In the genomic region with DNA sequence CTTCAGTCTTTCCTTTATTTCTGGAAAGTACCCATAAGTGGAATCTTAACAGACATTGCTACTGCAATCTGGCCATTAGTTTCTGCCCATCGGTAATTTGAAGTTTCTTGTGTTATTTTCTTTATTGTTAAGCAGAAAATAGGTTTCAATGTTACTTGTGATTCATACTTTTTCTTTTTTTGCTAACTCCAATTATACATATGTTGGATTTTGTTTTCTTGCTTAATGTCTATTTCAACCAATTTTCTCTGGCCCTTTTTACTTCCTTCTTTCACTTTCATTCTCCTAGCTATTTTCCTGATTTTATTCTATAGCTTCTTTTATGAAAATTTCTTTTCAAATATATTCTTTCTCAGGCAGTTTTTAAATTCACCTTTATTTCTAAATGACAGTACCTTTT, we compare ENCODE assay signal across 30 cellular contexts.
"Had no signal": no experiment of that assay in that cellular context is flagged by ENCODE, and none has a peak within 500 bp of the region (broad histone marks: within the 10 kb centered on the region; RNA-seq: fewer than 3 reads in every experiment).

No MANE protein-coding gene starts in this region.

- H3K9me2 ChIP-seq: SK-N-SH had no signal

- H3K27ac Mint-ChIP-seq: activated CD4-positive, alpha-beta T cell treated with anti-CD3 and anti-CD28 coated beads, Interleukin-2, amount 10 ng/mL, durations not matched to agents 24 days and 14 days; activated CD8-positive, alpha-beta T cell treated with anti-CD3 and anti-CD28 coated beads for 36 hours; activated naive CD4-positive, alpha-beta T cell treated with anti-CD3 and anti-CD28 coated beads, Interleukin-2, amount 50 U/mL, for 24 hours; activated naive CD8-positive, alpha-beta T cell treated with anti-CD3 and anti-CD28 coated beads, Interleukin-2, amount 10 ng/mL, durations not matched to agents 7 days and 5 days; activated T-cell treated with anti-CD3 and anti-CD28 coated beads, Interleukin-2, amount 50 U/mL, for 72 hours; activated T-helper 17 cell treated with anti-CD3 and anti-CD28 coated beads, Interleukin-2, amount 50 U/mL, for 72 hours; T-helper 1 cell treated with Interleukin-12 subunit alpha and Interleukin-12 subunit beta and Interleukin-4 antibody, amounts not matched to agents 30 μg/mL and 1 μg/mL, for 36 hours; T-helper 2 cell treated with Interferon-gamma antibody and Interleukin-4, amounts not matched to agents 5 μg/mL and 100 μg/mL, for 36 hours had no signal

- H3K4me3 Mint-ChIP-seq: activated CD4-positive, alpha-beta T cell treated with anti-CD3 and anti-CD28 coated beads, Interleukin-2, amount 10 ng/mL, durations not matched to agents 24 days and 14 days; activated CD8-positive, alpha-beta T cell treated with anti-CD3 and anti-CD28 coated beads for 36 hours; activated naive CD4-positive, alpha-beta T cell treated with anti-CD3 and anti-CD28 coated beads, Interleukin-2, amount 50 U/mL, for 24 hours; activated naive CD8-positive, alpha-beta T cell treated with anti-CD3 and anti-CD28 coated beads, Interleukin-2, amount 10 ng/mL, durations not matched to agents 7 days and 5 days; activated T-cell treated with anti-CD3 and anti-CD28 coated beads, Interleukin-2, amount 50 U/mL, for 72 hours; activated T-helper 17 cell treated with anti-CD3 and anti-CD28 coated beads, Interleukin-2, amount 50 U/mL, for 72 hours; T-helper 1 cell treated with Interleukin-12 subunit alpha and Interleukin-12 subunit beta and Interleukin-4 antibody, amounts not matched to agents 30 μg/mL and 1 μg/mL, for 36 hours; T-helper 2 cell treated with Interferon-gamma antibody and Interleukin-4, amounts not matched to agents 5 μg/mL and 100 μg/mL, for 36 hours had no signal

- H3K4me2 ChIP-seq: SK-N-SH had no signal

- H3K36me3 ChIP-seq: ascending aorta, breast epithelium, Peyer's patch, SJSA1 had no signal

- H3K27ac ChIP-seq: ascending aorta, body of pancreas, breast epithelium, Peyer's patch, SJSA1 had no signal

- DNase-seq: activated CD4-positive, alpha-beta T cell treated with anti-CD3 and anti-CD28 coated beads, Interleukin-2, amount 10 ng/mL, durations not matched to agents 24 days and 14 days; activated CD4-positive, alpha-beta T cell treated with anti-CD3 and anti-CD28 coated beads, Interleukin-2, amount 50 U/mL, for 4 hours; activated CD8-positive, alpha-beta T cell treated with anti-CD3 and anti-CD28 coated beads for 36 hours; activated gamma-delta T cell; activated naive CD4-positive, alpha-beta T cell treated with Interleukin-2 at 50 U/mL for 16 hours; activated naive CD8-positive, alpha-beta T cell treated with anti-CD3 and anti-CD28 coated beads, Interleukin-2, amount 10 ng/mL, durations not matched to agents 7 days and 5 days; activated T-cell treated with anti-CD3 and anti-CD28 coated beads, Interleukin-2, amount 50 U/mL, for 1 hour; activated T-cell treated with anti-CD3 and anti-CD28 coated beads, Interleukin-2, amount 50 U/mL, for 72 hours; amygdala; body of pancreas; NCI-H1105; NCI-H1436; NCI-H1694; NCI-H1930; NCI-H2081 treated with DMSO at 0.1 percent for 48 hours; NCI-H345; NCI-H524 treated with DMSO at 0.1 percent for 48 hours; PC-3; Peyer's patch; RPMI8226; SHP77 treated with DMSO at 0.1 percent for 48 hours; SK-N-SH had no signal

- H3K27me3 Mint-ChIP-seq: activated CD4-positive, alpha-beta T cell treated with anti-CD3 and anti-CD28 coated beads, Interleukin-2, amount 10 ng/mL, durations not matched to agents 24 days and 14 days; activated CD8-positive, alpha-beta T cell treated with anti-CD3 and anti-CD28 coated beads for 36 hours; activated naive CD8-positive, alpha-beta T cell treated with anti-CD3 and anti-CD28 coated beads, Interleukin-2, amount 10 ng/mL, durations not matched to agents 7 days and 5 days had no signal

- H3K9ac ChIP-seq: SK-N-SH had no signal

- H3K4me1 ChIP-seq: ascending aorta, body of pancreas, breast epithelium, Peyer's patch, SJSA1 had no signal

- H3K36me3 Mint-ChIP-seq: activated naive CD4-positive, alpha-beta T cell treated with anti-CD3 and anti-CD28 coated beads, Interleukin-2, amount 50 U/mL, for 24 hours; activated naive CD8-positive, alpha-beta T cell treated with anti-CD3 and anti-CD28 coated beads, Interleukin-2, amount 10 ng/mL, durations not matched to agents 7 days and 5 days had no signal

- H3K4me1 Mint-ChIP-seq: activated CD4-positive, alpha-beta T cell treated with anti-CD3 and anti-CD28 coated beads, Interleukin-2, amount 10 ng/mL, durations not matched to agents 24 days and 14 days; activated naive CD4-positive, alpha-beta T cell treated with anti-CD3 and anti-CD28 coated beads, Interleukin-2, amount 50 U/mL, for 24 hours; activated naive CD8-positive, alpha-beta T cell treated with anti-CD3 and anti-CD28 coated beads, Interleukin-2, amount 10 ng/mL, durations not matched to agents 7 days and 5 days; activated T-helper 17 cell treated with anti-CD3 and anti-CD28 coated beads, Interleukin-2, amount 50 U/mL, for 72 hours had no signal

- H3K4me3 ChIP-seq: ascending aorta, body of pancreas, breast epithelium, K562, Peyer's patch, SJSA1 had no signal

- H3K27me3 ChIP-seq: ascending aorta, body of pancreas, Peyer's patch, SJSA1 had no signal
